ENCODE assay signal across 9 cellular contexts in genomic region chr4:154294951-154295350, GRCh38.
"Had no signal": no experiment of that assay in that cellular context is flagged by ENCODE, and none has a peak within 500 bp of the region (broad histone marks: within the 10 kb centered on the region; RNA-seq: fewer than 3 reads in every experiment).

No MANE protein-coding gene starts in this region.

- H3K9ac ChIP-seq: GM23248 had no signal

- H3K4me3 ChIP-seq: GM23248, HAP-1, K562 had no signal

- H3K27ac Mint-ChIP-seq: HFFc6 had no signal

- H3K4me3 Mint-ChIP-seq: HFFc6 had no signal

- H3K27ac ChIP-seq: GM23248 had no signal

- ATAC-seq: HCT116, K562 had no signal

- DNase-seq: GM23248, GOT3, H7, HFFc6, IMR-90, KG1 had no signal

- H3K36me3 ChIP-seq: HAP-1 had no signal
